18 cellular contexts compared by ENCODE assay signal in the genomic region with DNA sequence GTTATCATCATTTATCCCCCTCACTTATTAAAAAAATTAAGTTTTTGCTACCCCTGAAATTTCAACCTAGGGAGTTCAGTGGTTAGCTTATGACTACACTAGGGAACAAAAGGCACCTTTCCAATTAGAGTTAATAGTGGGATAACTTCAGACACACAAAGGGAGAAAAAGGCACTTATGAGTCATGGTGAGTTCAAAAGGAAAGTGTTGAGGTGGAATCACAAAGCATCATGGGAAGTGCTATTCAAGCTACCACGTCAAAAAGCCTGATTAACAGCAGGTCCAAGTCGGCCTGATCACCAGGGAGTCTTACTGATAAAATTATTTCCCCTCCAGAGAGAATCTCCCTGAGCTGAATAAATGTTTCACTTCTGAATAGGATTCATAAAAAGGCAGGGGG.
"Had no signal": no experiment of that assay in that cellular context is flagged by ENCODE, and none has a peak within 500 bp of the region (broad histone marks: within the 10 kb centered on the region; RNA-seq: fewer than 3 reads in every experiment).

No MANE protein-coding gene starts in this region.

- H3K27me3 ChIP-seq: esophagus muscularis mucosa, gastrocnemius medialis, hepatocyte, right lobe of liver, tibial nerve had no signal

- H3K4me1 ChIP-seq: gastrocnemius medialis, prostate gland, right lobe of liver had no signal

- H3K9me3 ChIP-seq: esophagus muscularis mucosa, gastrocnemius medialis, mucosa of descending colon, prostate gland, right lobe of liver had no signal

- H3K27ac ChIP-seq: hepatocyte, prostate gland, right lobe of liver had no signal

- H3K4me3 ChIP-seq: esophagus muscularis mucosa, gastrocnemius medialis, hepatocyte, mucosa of descending colon, prostate gland, right lobe of liver, tibial nerve had no signal

- ATAC-seq: mucosa of descending colon; naive thymus-derived CD8-positive, alpha-beta T cell; right lobe of liver; SK-N-SH treated with all-trans-retinoic acid at 6 μM for 48 hours; stimulated activated effector memory CD8-positive, alpha-beta T cell treated with anti-CD3 and anti-CD28 coated beads, Interleukin-12 subunit alpha, Interleukin-12 subunit beta, amount 100 ng/mL, for 72 hours; T-helper 17 cell had no signal

- H3K36me3 ChIP-seq: esophagus muscularis mucosa, gastrocnemius medialis, prostate gland, right lobe of liver, tibial nerve had no signal

- DNase-seq: activated CD4-positive, alpha-beta T cell treated with anti-CD3 and anti-CD28 coated beads, Interleukin-2, amount 50 U/mL, for 1 hour; activated CD4-positive, CD25-positive, alpha-beta regulatory T cell; activated naive CD4-positive, alpha-beta T cell treated with anti-CD3 and anti-CD28 coated beads, Interleukin-2, amount 10 ng/mL, durations not matched to agents 7 days and 5 days; cerebellar nuclear complex; dermis blood vessel endothelial cell; left cardiac atrium; mucosa of descending colon; naive thymus-derived CD8-positive, alpha-beta T cell; occipital lobe; right lobe of liver; T-helper 17 cell had no signal
